8 cellular contexts compared by ENCODE assay signal in the genomic region with DNA sequence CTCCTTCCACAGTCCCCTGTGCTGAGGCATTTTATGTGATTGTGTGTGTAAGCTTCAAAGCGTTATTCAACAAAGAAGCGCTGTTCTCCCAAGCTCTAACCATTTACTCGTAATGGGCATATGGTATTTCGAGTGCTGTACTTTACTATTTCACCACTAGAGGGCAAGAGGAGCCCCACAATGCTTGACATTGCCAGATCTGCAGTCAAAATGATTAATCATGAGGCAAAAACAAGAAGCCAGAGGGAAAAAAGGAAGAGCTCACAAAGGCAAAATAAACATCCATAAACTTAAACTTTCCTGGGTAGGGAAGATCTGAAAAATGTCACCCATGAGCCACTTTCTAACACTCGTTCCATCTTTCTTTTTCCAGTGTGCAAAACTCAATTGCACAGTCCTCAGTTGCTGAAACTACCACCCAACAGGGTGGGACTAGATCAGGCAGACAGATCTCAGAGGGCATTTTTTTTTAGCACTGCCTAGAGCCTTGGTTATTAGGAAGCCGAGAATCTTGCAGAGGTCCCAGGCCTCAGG.
DNase-seq lines count a peak whose midpoint lies in the region; ATAC-seq and TF ChIP-seq lines count a peak whose summit lies in the region.

No MANE protein-coding gene starts in this region.

- H3K27me3 Mint-ChIP-seq in CD4-positive, alpha-beta memory T cell, result no peaks in the 10 kb centered on the region
- no peaks in the 10 kb centered on the region for H3K27me3 Mint-ChIP-seq in WTC11 (ENCODE audit: low read depth)

- TF ChIP-seq CTCF in WTC11 (IDR thresholded peaks at IDR 0.05) (peak; percentile 80), cardiac muscle cell (IDR thresholded peaks at IDR 0.05; ENCODE audit: low read depth, low read length) (peak; percentile 82), prostate gland (IDR thresholded peaks at IDR 0.05) (peak; percentile 58 to 89 (median 83))

- H3K9me3 Mint-ChIP-seq in CD4-positive, alpha-beta memory T cell, result peaks cover 0 to 1% (median 0%) of the 10 kb centered on the region in 8 donors
- peaks cover 7% of the 10 kb centered on the region for H3K9me3 Mint-ChIP-seq in WTC11

- H3K4me3 ChIP-seq in CD4-positive, alpha-beta memory T cell (ENCODE audit: low read length in 2 of 2), result no peak overlapping the region
- H3K4me3 ChIP-seq in cardiac muscle cell, result no peak overlapping the region
- no peak overlapping the region for H3K4me3 ChIP-seq in prostate gland

- intact Hi-C loops in CD4-positive, alpha-beta memory T cell (cut with micrococcal nuclease), result no loop called here
- intact Hi-C loops in prostate gland (cut with DNase I), result loop anchor here (1.0 to 10.0 kb wide), 4 partner anchors 93 to 505 kb away; a partner anchor contains a TSS

- no peaks in the 10 kb centered on the region for H3K4me1 ChIP-seq in CD4-positive, alpha-beta memory T cell (ENCODE audit: insufficient read depth, low read length)
- H3K4me1 ChIP-seq in cardiac muscle cell (ENCODE audit: low read depth) (peaks cover 16% of the 10 kb centered on the region), prostate gland (replicated peaks) (no peaks in the 10 kb centered on the region)

- peak in 4 of 5 donors; percentile 1 to 6 (median 2) for DNase-seq in CD4-positive, alpha-beta memory T cell
- DNase-seq in NCI-H2171 treated with DMSO at 0.1 percent for 48 hours (lab: John Stamatoyannopoulos, UW), result peak; percentile 84
- DNase-seq in WTC11 (ENCODE audit: low spot score), result no peak
- DNase-seq in cardiac muscle cell (ENCODE audit: low read depth in 1 of 2, low spot score in 1 of 2), result peak; percentile 77 to 91
- peak; percentile 43 for DNase-seq in prostate gland (ENCODE audit: low spot score)

- 7% methylated on average over 6 of the region's 6 CpGs for WGBS in prostate gland

- no peaks in the 10 kb centered on the region for H3K27me3 ChIP-seq in CD4-positive, alpha-beta memory T cell (ENCODE audit: insufficient read depth, low read length)
- no peaks in the 10 kb centered on the region for H3K27me3 ChIP-seq in cardiac muscle cell
- H3K27me3 ChIP-seq in prostate gland (replicated peaks; ENCODE audit: insufficient read depth), result no peaks in the 10 kb centered on the region

- H3K4me3 Mint-ChIP-seq in CD4-positive, alpha-beta memory T cell, result no peak overlapping the region
- no peak overlapping the region for H3K4me3 Mint-ChIP-seq in WTC11

- CTCF ChIA-PET in CD4-positive, alpha-beta memory T cell (lab: Charles Lee; ENCODE audit: partially characterized antibody), result interaction anchor here (1.0 to 2.3 kb wide), 8 partner anchors 9 to 41 kb away, joined by 3 to 12 read pairs (median 4); no protein-coding TSS in a partner anchor
- CTCF ChIA-PET in WTC11 (lab: Charles Lee), result interaction anchor here (0.6 to 2.4 kb wide), 65 partner anchors 9 to 539 kb away, joined by 3 to 37 read pairs (median 4); a partner anchor contains a TSS

- H3K4me1 Mint-ChIP-seq in CD4-positive, alpha-beta memory T cell, result no peaks in the 10 kb centered on the region
- H3K4me1 Mint-ChIP-seq in WTC11, result no peaks in the 10 kb centered on the region; the same call in 1 of the 2 replicates

- no peaks in the 10 kb centered on the region for H3K36me3 ChIP-seq in CD4-positive, alpha-beta memory T cell (ENCODE audit: insufficient read depth, low read length)
- no peaks in the 10 kb centered on the region for H3K36me3 ChIP-seq in cardiac muscle cell
- H3K36me3 ChIP-seq in prostate gland, result no peaks in the 10 kb centered on the region

- no peak overlapping the region for H3K27ac Mint-ChIP-seq in CD4-positive, alpha-beta memory T cell
- no peak overlapping the region for H3K27ac Mint-ChIP-seq in WTC11

- ATAC-seq in GM19023 (IDR thresholded peaks at IDR 0.05; ENCODE audit: unreplicated experiment), result peak; percentile 78
- ATAC-seq in HG03175 (IDR thresholded peaks at IDR 0.05; ENCODE audit: unreplicated experiment), result peak; percentile 94
- peak; percentile 89 for ATAC-seq in WTC11
- ATAC-seq in HG03196 (IDR thresholded peaks at IDR 0.05; ENCODE audit: unreplicated experiment), result no peak

- no peak for TF ChIP-seq POLR2A in prostate gland (IDR thresholded peaks at IDR 0.05)

- H3K36me3 Mint-ChIP-seq in CD4-positive, alpha-beta memory T cell, result no peaks in the 10 kb centered on the region
- peaks cover 6% of the 10 kb centered on the region for H3K36me3 Mint-ChIP-seq in WTC11

- POLR2A ChIA-PET in CD4-positive, alpha-beta memory T cell (lab: Charles Lee; ENCODE audit: partially characterized antibody), result no interaction called here
- POLR2A ChIA-PET in WTC11 (lab: Charles Lee), result interaction anchor here (1.0 to 1.2 kb wide), 2 partner anchors 172 to 215 kb away, joined by 3 read pairs; a partner anchor contains a TSS

- H3K27ac ChIP-seq in CD4-positive, alpha-beta memory T cell (ENCODE audit: low read depth, low read length), result no peak overlapping the region
- H3K27ac ChIP-seq in cardiac muscle cell (peak overlapping the region; percentile 20), prostate gland (peak overlapping the region in 1 of 2 donors; percentile 22)

- H3K9me3 ChIP-seq in CD4-positive, alpha-beta memory T cell (ENCODE audit: control insufficient read depth in 1 of 2, low read length in 2 of 2), result no peaks in the 10 kb centered on the region
- no peaks in the 10 kb centered on the region for H3K9me3 ChIP-seq in cardiac muscle cell (ENCODE audit: low read depth)
- H3K9me3 ChIP-seq in prostate gland, result no peaks in the 10 kb centered on the region

TF ChIP-seq in WTC11, 78 proteins besides CTCF, POLR2A, EP300 and RAD21:
- TF ChIP-seq GABPB1 (CRISPR knock-in tag; IDR thresholded peaks at IDR 0.05) (0 out of 2 replicates have a peak, but pooled peaks have one; percentile 37), NFATC4 (CRISPR knock-in tag; IDR thresholded peaks at IDR 0.05) (no peak), OVOL2 (CRISPR knock-in tag; IDR thresholded peaks at IDR 0.05; ENCODE audit: borderline replicate concordance) (no peak), ZNF219 (CRISPR knock-in tag; IDR thresholded peaks at IDR 0.05; ENCODE audit: borderline replicate concordance) (no peak), HMGA2 (CRISPR knock-in tag; IDR thresholded peaks at IDR 0.05) (no peak), CBFB (CRISPR knock-in tag; IDR thresholded peaks at IDR 0.05; ENCODE audit: low read depth) (no peak)
- TF ChIP-seq, protein P1, sequence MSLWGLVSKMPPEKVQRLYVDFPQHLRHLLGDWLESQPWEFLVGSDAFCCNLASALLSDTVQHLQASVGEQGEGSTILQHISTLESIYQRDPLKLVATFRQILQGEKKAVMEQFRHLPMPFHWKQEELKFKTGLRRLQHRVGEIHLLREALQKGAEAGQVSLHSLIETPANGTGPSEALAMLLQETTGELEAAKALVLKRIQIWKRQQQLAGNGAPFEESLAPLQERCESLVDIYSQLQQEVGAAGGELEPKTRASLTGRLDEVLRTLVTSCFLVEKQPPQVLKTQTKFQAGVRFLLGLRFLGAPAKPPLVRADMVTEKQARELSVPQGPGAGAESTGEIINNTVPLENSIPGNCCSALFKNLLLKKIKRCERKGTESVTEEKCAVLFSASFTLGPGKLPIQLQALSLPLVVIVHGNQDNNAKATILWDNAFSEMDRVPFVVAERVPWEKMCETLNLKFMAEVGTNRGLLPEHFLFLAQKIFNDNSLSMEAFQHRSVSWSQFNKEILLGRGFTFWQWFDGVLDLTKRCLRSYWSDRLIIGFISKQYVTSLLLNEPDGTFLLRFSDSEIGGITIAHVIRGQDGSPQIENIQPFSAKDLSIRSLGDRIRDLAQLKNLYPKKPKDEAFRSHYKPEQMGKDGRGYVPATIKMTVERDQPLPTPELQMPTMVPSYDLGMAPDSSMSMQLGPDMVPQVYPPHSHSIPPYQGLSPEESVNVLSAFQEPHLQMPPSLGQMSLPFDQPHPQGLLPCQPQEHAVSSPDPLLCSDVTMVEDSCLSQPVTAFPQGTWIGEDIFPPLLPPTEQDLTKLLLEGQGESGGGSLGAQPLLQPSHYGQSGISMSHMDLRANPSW (CRISPR knock-in tag; conservative IDR thresholded peaks at IDR 0.05; ENCODE audit: low read depth), result no peak
- TF ChIP-seq, protein P2, sequence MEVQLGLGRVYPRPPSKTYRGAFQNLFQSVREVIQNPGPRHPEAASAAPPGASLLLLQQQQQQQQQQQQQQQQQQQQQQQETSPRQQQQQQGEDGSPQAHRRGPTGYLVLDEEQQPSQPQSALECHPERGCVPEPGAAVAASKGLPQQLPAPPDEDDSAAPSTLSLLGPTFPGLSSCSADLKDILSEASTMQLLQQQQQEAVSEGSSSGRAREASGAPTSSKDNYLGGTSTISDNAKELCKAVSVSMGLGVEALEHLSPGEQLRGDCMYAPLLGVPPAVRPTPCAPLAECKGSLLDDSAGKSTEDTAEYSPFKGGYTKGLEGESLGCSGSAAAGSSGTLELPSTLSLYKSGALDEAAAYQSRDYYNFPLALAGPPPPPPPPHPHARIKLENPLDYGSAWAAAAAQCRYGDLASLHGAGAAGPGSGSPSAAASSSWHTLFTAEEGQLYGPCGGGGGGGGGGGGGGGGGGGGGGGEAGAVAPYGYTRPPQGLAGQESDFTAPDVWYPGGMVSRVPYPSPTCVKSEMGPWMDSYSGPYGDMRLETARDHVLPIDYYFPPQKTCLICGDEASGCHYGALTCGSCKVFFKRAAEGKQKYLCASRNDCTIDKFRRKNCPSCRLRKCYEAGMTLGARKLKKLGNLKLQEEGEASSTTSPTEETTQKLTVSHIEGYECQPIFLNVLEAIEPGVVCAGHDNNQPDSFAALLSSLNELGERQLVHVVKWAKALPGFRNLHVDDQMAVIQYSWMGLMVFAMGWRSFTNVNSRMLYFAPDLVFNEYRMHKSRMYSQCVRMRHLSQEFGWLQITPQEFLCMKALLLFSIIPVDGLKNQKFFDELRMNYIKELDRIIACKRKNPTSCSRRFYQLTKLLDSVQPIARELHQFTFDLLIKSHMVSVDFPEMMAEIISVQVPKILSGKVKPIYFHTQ (CRISPR knock-in tag; IDR thresholded peaks at IDR 0.05), result peak; percentile 46; the same call in 1 of the 2 replicates
